1 cellular context compared by ENCODE assay signal in genomic region chr6:85435872-85436271, GRCh38.
TF ChIP-seq lines count a peak whose summit lies in the region.

No MANE protein-coding gene starts in this region.

TF ChIP-seq in K562, 482 proteins besides CTCF, POLR2A, EP300 and RAD21 (continued from another document):
- no peak for TF ChIP-seq CLOCK (CRISPR knock-in tag; IDR thresholded peaks at IDR 0.05; ENCODE audit: borderline replicate concordance)
- TF ChIP-seq ZNF174 (CRISPR knock-in tag; IDR thresholded peaks at IDR 0.05): no peak
- no peak for TF ChIP-seq CREM (IDR thresholded peaks at IDR 0.05; ENCODE audit: low read depth)
- TF ChIP-seq PHF20 (IDR thresholded peaks at IDR 0.05; ENCODE audit: partially characterized antibody): no peak
- TF ChIP-seq TEAD2 (tag; IDR thresholded peaks at IDR 0.05): no peak
- no peak for TF ChIP-seq MAFG (tag; conservative IDR thresholded peaks at IDR 0.05)
- TF ChIP-seq YBX1 (IDR thresholded peaks at IDR 0.05): no peak
- TF ChIP-seq TFAM (CRISPR knock-in tag; conservative IDR thresholded peaks at IDR 0.05): no peak
- no peak for TF ChIP-seq NFATC3 (IDR thresholded peaks at IDR 0.05)
